9 cellular contexts compared by ENCODE assay signal in the genomic region with DNA sequence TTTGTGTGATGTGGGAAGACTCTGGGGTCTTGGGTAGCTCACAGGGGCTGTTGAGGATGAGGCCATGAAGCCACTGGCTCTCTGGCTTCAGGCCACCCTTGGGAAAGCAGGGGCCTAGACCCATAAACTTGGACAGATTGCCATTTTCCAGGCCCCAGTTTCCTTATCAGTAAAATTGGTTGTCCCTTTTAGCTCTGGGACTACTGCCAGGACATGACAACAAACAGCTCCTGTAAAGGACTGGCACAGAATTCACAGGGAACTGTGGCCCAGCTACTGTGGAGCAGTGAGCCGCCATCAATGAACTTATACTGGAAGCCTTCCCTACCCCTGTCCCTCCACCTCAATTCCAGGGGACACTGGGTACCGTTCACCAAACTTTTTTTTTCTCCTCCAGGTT. TPM values are rescaled to one million over a fixed set of nuclear protein-coding genes. Genes with fewer than 3 reads are reported as not detected.
A peak's percentile ranks its signal among the peaks of the same experiment; 100 is the strongest.
DNase-seq lines count a peak whose midpoint lies in the region; ATAC-seq, FAIRE-seq and TF ChIP-seq lines count a peak whose summit lies in the region.
"Not testable (repeated sequence)": the region's sequence is repeated elsewhere in the genome, so short reads cannot be mapped to it uniquely, and the experiment has no call there.
"Had no signal": no experiment of that assay in that cellular context is flagged by ENCODE, and none has a peak within 500 bp of the region (broad histone marks: within the 10 kb centered on the region; RNA-seq: fewer than 3 reads in every experiment).

No MANE protein-coding gene starts in this region.

- not testable (repeated sequence) for H3K27me3 ChIP-seq in colonic mucosa, heart left ventricle, pancreas

- TF ChIP-seq CTCF in colonic mucosa (IDR thresholded peaks at IDR 0.05); heart left ventricle (IDR thresholded peaks at IDR 0.05); pancreas (IDR thresholded peaks at IDR 0.05): not testable (repeated sequence)

- DNase-seq in OCI-M1 (lab: John Stamatoyannopoulos, UW) = peak; percentile 8
- DNase-seq in colonic mucosa = peak; percentile 59
- DNase-seq in heart left ventricle = peak in 1 of 5 donors; percentile 41
- peak; percentile 60 for DNase-seq in left lobe of liver (ENCODE audit: low spot score)
- DNase-seq in pancreas = peak in 3 of 6 donors; percentile 30 to 70 (median 47)

- 37 to 49% (median 43%) methylated on average over 2 of the region's 2 CpGs for WGBS in heart left ventricle, 4 donors
- WGBS in pancreas, 2 donors = 30 to 31% methylated on average over 2 of the region's 2 CpGs

- not testable (repeated sequence) for FAIRE-seq in pancreas (lab: Jason Lieb, UNC)

- H3K9ac ChIP-seq in colonic mucosa (ENCODE audit: low read depth in 2 of 2, low read length in 2 of 2) = not testable (repeated sequence)

- not testable (repeated sequence) for H3K4me3 ChIP-seq in colonic mucosa, heart left ventricle, pancreas

- not testable (repeated sequence) for H3K9me3 ChIP-seq in colonic mucosa, heart left ventricle, pancreas

- intact Hi-C loops in colonic mucosa (cut with DNase I); heart left ventricle (cut with DNase I); pancreas (cut with DNase I): not testable (repeated sequence)

- peak overlapping the region; percentile 40 for H3K27ac ChIP-seq in colonic mucosa
- peak overlapping the region in 5 of 12 donors; percentile 3 to 60 (median 32) for H3K27ac ChIP-seq in heart left ventricle
- H3K27ac ChIP-seq in pancreas = peak overlapping the region in 2 of 4 donors; percentile 64 to 68

- H3K4me1 ChIP-seq in colonic mucosa = not testable (repeated sequence)
- H3K4me1 ChIP-seq in heart left ventricle (peaks cover 0 to 23% (median 6%) of the 10 kb centered on the region in 12 donors), pancreas (peaks cover 0 to 11% (median 0%) of the 10 kb centered on the region in 3 donors)

- peak; percentile 70 to 84 (median 78) for ATAC-seq in heart left ventricle
- peak; percentile 62 for ATAC-seq in left lobe of liver
- ATAC-seq in pancreas = peak; percentile 63 to 79 (median 72)

- not testable (repeated sequence) for TF ChIP-seq POLR2A in heart left ventricle (IDR thresholded peaks at IDR 0.05)

- H3K36me3 ChIP-seq in colonic mucosa, heart left ventricle, pancreas: not testable (repeated sequence)

RNA-seq across cellular contexts. Expression of a gene that starts 36.6 kb away (rescaled TPM):
- total RNA-seq in colonic mucosa (100 to 1,000 TPM in 1 of 2 donors, 10 to 100 TPM in 1; 40.0 to 111 TPM), heart left ventricle (1 to 10 TPM in 1 of 9 donors, under 1 TPM in 8; 0.02 to 1.4 (median 0.11) TPM), left lobe of liver (0.10 TPM), pancreas (10 to 100 TPM in 2 of 6 donors, 1 to 10 TPM in 1, under 1 TPM in 3; 0.46 to 32.2 (median 1.0) TPM)
- polyA plus RNA-seq in heart left ventricle (under 1 TPM; 0.03 to 0.53 TPM), pancreas (under 1 TPM; 0.15 to 0.35 TPM)
- total RNA-seq: PC-9, SJCRH30 had no signal
- polyA plus RNA-seq: CD14-positive monocyte, IgD-negative memory B cell had no signal

RNA-seq across cellular contexts. Expression of a gene that starts 36.7 kb away (rescaled TPM):
- 10 to 100 TPM; 30.2 to 48.5 TPM for total RNA-seq in colonic mucosa
- total RNA-seq in heart left ventricle = not detected
- under 1 TPM in 1 of 2 donors, not detected in 1; 0.03 TPM for polyA plus RNA-seq in heart left ventricle
- total RNA-seq in left lobe of liver = not detected
- 10 to 100 TPM in 1 of 6 donors, 1 to 10 TPM in 1, under 1 TPM in 2, not detected in 2; 0.35 to 17.0 (median 3.9) TPM for total RNA-seq in pancreas
- under 1 TPM in 1 of 2 donors, not detected in 1; 0.16 TPM for polyA plus RNA-seq in pancreas
- total RNA-seq: PC-9, SJCRH30 had no signal
- polyA plus RNA-seq: CD14-positive monocyte, IgD-negative memory B cell had no signal

RNA-seq across cellular contexts. Expression of a gene that starts 52.3 kb away (rescaled TPM):
- total RNA-seq in colonic mucosa (1 to 10 TPM in 1 of 2 donors, under 1 TPM in 1; 0.88 to 1.3 TPM), heart left ventricle (1 to 10 TPM in 1 of 9 donors, under 1 TPM in 5, not detected in 3; 0.21 to 1.3 (median 0.31) TPM), left lobe of liver (not detected), pancreas (under 1 TPM in 3 of 6 donors, not detected in 3; 0.17 to 0.22 (median 0.19) TPM)
- polyA plus RNA-seq in heart left ventricle (under 1 TPM; 0.11 to 0.53 TPM), pancreas (under 1 TPM; 0.11 to 0.14 TPM)
- polyA plus RNA-seq: CD14-positive monocyte, IgD-negative memory B cell had no signal

RNA-seq across cellular contexts. Expression of a gene that starts 52.4 kb away (rescaled TPM):
- total RNA-seq in colonic mucosa (under 1 TPM; 0.45 to 0.96 TPM), heart left ventricle (1 to 10 TPM in 1 of 9 donors, under 1 TPM in 8; 0.19 to 1.6 (median 0.52) TPM), left lobe of liver (0.45 TPM), pancreas (under 1 TPM; 0.14 to 0.97 (median 0.47) TPM)
- polyA plus RNA-seq in heart left ventricle (under 1 TPM; 0.11 to 0.95 TPM), pancreas (under 1 TPM; 0.16 to 0.27 TPM)
- total RNA-seq: PC-9, SJCRH30 had no signal

RNA-seq across cellular contexts. Expression of a gene that starts 54.4 kb away (rescaled TPM):
- total RNA-seq in colonic mucosa (10 to 100 TPM; 15.1 to 44.2 TPM), heart left ventricle (10 to 100 TPM in 5 of 9 donors, 1 to 10 TPM in 4; 5.7 to 16.7 (median 11.0) TPM), left lobe of liver (342 TPM), pancreas (10 to 100 TPM in 2 of 6 donors, 1 to 10 TPM in 4; 6.4 to 14.7 (median 8.9) TPM)
- polyA plus RNA-seq in heart left ventricle (1 to 10 TPM; 3.4 to 6.4 TPM), pancreas (1 to 10 TPM; 2.1 to 8.9 TPM)
